1 cellular context compared by ENCODE assay signal in genomic region chr1:14924012-14924452, GRCh38.
TF ChIP-seq lines count a peak whose summit lies in the region.

No MANE protein-coding gene starts in this region.

TF ChIP-seq in SK-N-SH, 30 proteins besides CTCF, POLR2A, EP300 and RAD21 (continued from another document):
- TF ChIP-seq REST (IDR thresholded peaks at IDR 0.05; ENCODE audit: low read depth, low read length) (no peak), CHD2 (IDR thresholded peaks at IDR 0.05; ENCODE audit: low read length, partially characterized antibody) (no peak)
